In the genomic region with DNA sequence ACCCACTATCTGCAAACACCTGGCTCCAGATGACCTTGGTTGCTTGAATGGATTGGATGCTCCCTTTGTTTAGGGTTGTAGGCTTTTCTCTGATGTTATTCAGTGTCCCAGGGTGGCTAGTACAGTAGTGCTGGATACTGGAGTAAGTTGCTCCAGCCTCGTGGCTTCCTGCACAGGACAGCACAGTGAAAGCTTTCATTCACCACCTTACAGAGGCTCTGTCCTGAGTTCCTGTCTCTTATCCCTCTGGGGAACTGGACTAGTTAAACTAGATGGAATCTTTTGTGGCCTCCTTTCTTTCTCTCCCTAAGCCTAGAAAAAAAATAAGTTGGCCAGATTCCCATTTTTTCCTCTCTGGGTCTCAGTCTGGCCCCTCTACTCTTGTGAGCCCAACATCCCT, we compare ENCODE assay signal across 34 cellular contexts.
"Had no signal": no experiment of that assay in that cellular context is flagged by ENCODE, and none has a peak within 500 bp of the region (broad histone marks: within the 10 kb centered on the region; RNA-seq: fewer than 3 reads in every experiment).

No MANE protein-coding gene starts in this region.

- H3K4me3 Mint-ChIP-seq: activated B cell treated with CpG ODN at 0.5 μM for 24 hours; activated CD4-positive, alpha-beta memory T cell treated with anti-CD3 and anti-CD28 coated beads for 36 hours; activated CD4-positive, alpha-beta T cell treated with anti-CD3 and anti-CD28 coated beads, Interleukin-2, amount 10 ng/mL, durations not matched to agents 24 days and 14 days; activated CD8-positive, alpha-beta memory T cell treated with anti-CD3 and anti-CD28 coated beads, Interleukin-2, amount 10 ng/mL, durations not matched to agents 7 days and 5 days; activated CD8-positive, alpha-beta T cell treated with anti-CD3 and anti-CD28 coated beads, Interleukin-2, amount 10 ng/mL, durations not matched to agents 7 days and 5 days; activated naive CD8-positive, alpha-beta T cell; activated T-helper 17 cell treated with anti-CD3 and anti-CD28 coated beads, Interleukin-2, amount 50 U/mL, for 72 hours; dendritic cell treated with granulocyte-macrophage colony-stimulating factor and Interleukin-4, amounts not matched to agents 40 ng/mL and 50 ng/mL, for 4 days; T-helper 17 cell; T-helper 2 cell treated with Interferon-gamma antibody and Interleukin-4, amounts not matched to agents 5 μg/mL and 100 μg/mL, for 36 hours had no signal

- H3K9me3 Mint-ChIP-seq: activated B cell treated with CpG ODN at 0.5 μM for 24 hours; activated CD4-positive, alpha-beta memory T cell treated with anti-CD3 and anti-CD28 coated beads for 36 hours; activated CD4-positive, alpha-beta T cell treated with anti-CD3 and anti-CD28 coated beads, Interleukin-2, amount 10 ng/mL, durations not matched to agents 24 days and 14 days; activated T-helper 17 cell treated with anti-CD3 and anti-CD28 coated beads, Interleukin-2, amount 50 U/mL, for 72 hours; dendritic cell treated with granulocyte-macrophage colony-stimulating factor and Interleukin-4, amounts not matched to agents 40 ng/mL and 50 ng/mL, for 4 days; T-helper 2 cell treated with Interferon-gamma antibody and Interleukin-4, amounts not matched to agents 5 μg/mL and 100 μg/mL, for 36 hours had no signal

- H3K36me3 ChIP-seq: cardiac muscle cell, gastrocnemius medialis had no signal

- H3K27ac ChIP-seq: body of pancreas, cardiac muscle cell, coronary artery, dorsolateral prefrontal cortex, esophagus muscularis mucosa, foreskin keratinocyte, gastrocnemius medialis, heart left ventricle, WERI-Rb-1 had no signal

- H3K27me3 ChIP-seq: body of pancreas, cardiac muscle cell, dorsolateral prefrontal cortex, esophagus muscularis mucosa, foreskin keratinocyte, gastrocnemius medialis, heart left ventricle had no signal

- ATAC-seq: activated CD4-positive, CD25-positive, alpha-beta regulatory T cell treated with anti-CD3 and anti-CD28 coated beads, Interleukin-2, amount 50 U/mL, for 24 hours; activated CD8-positive, alpha-beta memory T cell treated with anti-CD3 and anti-CD28 coated beads, Interleukin-2, amount 10 ng/mL, durations not matched to agents 7 days and 5 days; activated CD8-positive, alpha-beta T cell treated with anti-CD3 and anti-CD28 coated beads, Interleukin-2, amount 10 ng/mL, durations not matched to agents 7 days and 5 days; activated T-helper 17 cell treated with anti-CD3 and anti-CD28 coated beads, Interleukin-2, amount 50 U/mL, for 72 hours; body of pancreas; foreskin keratinocyte; gastrocnemius medialis; heart left ventricle; T-helper 17 cell had no signal

- H3K27me3 Mint-ChIP-seq: activated B cell treated with CpG ODN at 0.5 μM for 24 hours; activated CD4-positive, alpha-beta memory T cell treated with anti-CD3 and anti-CD28 coated beads for 36 hours; activated CD4-positive, alpha-beta T cell treated with anti-CD3 and anti-CD28 coated beads, Interleukin-2, amount 10 ng/mL, durations not matched to agents 24 days and 14 days; activated CD8-positive, alpha-beta memory T cell treated with anti-CD3 and anti-CD28 coated beads, Interleukin-2, amount 10 ng/mL, durations not matched to agents 7 days and 5 days; activated naive CD8-positive, alpha-beta T cell; activated T-helper 17 cell treated with anti-CD3 and anti-CD28 coated beads, Interleukin-2, amount 50 U/mL, for 72 hours; dendritic cell treated with granulocyte-macrophage colony-stimulating factor and Interleukin-4, amounts not matched to agents 40 ng/mL and 50 ng/mL, for 4 days; T-helper 17 cell had no signal

- H3K9me3 ChIP-seq: body of pancreas, esophagus muscularis mucosa, gastrocnemius medialis, heart left ventricle had no signal

- H3K27ac Mint-ChIP-seq: activated B cell treated with CpG ODN at 0.5 μM for 24 hours; activated CD4-positive, alpha-beta memory T cell treated with anti-CD3 and anti-CD28 coated beads for 36 hours; activated CD4-positive, alpha-beta T cell treated with anti-CD3 and anti-CD28 coated beads, Interleukin-2, amount 10 ng/mL, durations not matched to agents 24 days and 14 days; activated CD8-positive, alpha-beta memory T cell treated with anti-CD3 and anti-CD28 coated beads, Interleukin-2, amount 10 ng/mL, durations not matched to agents 7 days and 5 days; activated CD8-positive, alpha-beta T cell treated with anti-CD3 and anti-CD28 coated beads, Interleukin-2, amount 10 ng/mL, durations not matched to agents 7 days and 5 days; activated naive CD8-positive, alpha-beta T cell; activated T-helper 17 cell treated with anti-CD3 and anti-CD28 coated beads, Interleukin-2, amount 50 U/mL, for 72 hours; dendritic cell treated with granulocyte-macrophage colony-stimulating factor and Interleukin-4, amounts not matched to agents 40 ng/mL and 50 ng/mL, for 4 days; T-helper 2 cell treated with Interferon-gamma antibody and Interleukin-4, amounts not matched to agents 5 μg/mL and 100 μg/mL, for 36 hours had no signal

- H3K4me3 ChIP-seq: body of pancreas, cardiac muscle cell, coronary artery, dorsolateral prefrontal cortex, esophagus muscularis mucosa, gastrocnemius medialis, heart left ventricle had no signal

- H3K4me1 ChIP-seq: body of pancreas, esophagus muscularis mucosa, foreskin keratinocyte, gastrocnemius medialis, heart left ventricle had no signal

- H3K4me1 Mint-ChIP-seq: activated B cell treated with CpG ODN at 0.5 μM for 24 hours; activated CD4-positive, alpha-beta T cell treated with anti-CD3 and anti-CD28 coated beads, Interleukin-2, amount 10 ng/mL, durations not matched to agents 24 days and 14 days; activated CD8-positive, alpha-beta memory T cell treated with anti-CD3 and anti-CD28 coated beads, Interleukin-2, amount 10 ng/mL, durations not matched to agents 7 days and 5 days; activated T-helper 17 cell treated with anti-CD3 and anti-CD28 coated beads, Interleukin-2, amount 50 U/mL, for 72 hours had no signal

- DNase-seq: activated B cell treated with CpG ODN at 0.5 μM for 24 hours; activated CD4-positive, alpha-beta memory T cell treated with anti-CD3 and anti-CD28 coated beads for 36 hours; activated CD4-positive, alpha-beta T cell treated with anti-CD3 and anti-CD28 coated beads, Interleukin-2, amount 10 ng/mL, durations not matched to agents 24 days and 14 days; activated CD8-positive, alpha-beta memory T cell treated with anti-CD3 and anti-CD28 coated beads, Interleukin-2, amount 10 ng/mL, durations not matched to agents 7 days and 5 days; activated CD8-positive, alpha-beta memory T cell treated with anti-CD3 and anti-CD28 coated beads, Interleukin-2, amount 50 U/mL, for 4 hours; activated CD8-positive, alpha-beta T cell treated with anti-CD3 and anti-CD28 coated beads, Interleukin-2, amount 10 ng/mL, durations not matched to agents 7 days and 5 days; activated effector memory CD4-positive, alpha-beta T cell treated with Interleukin-2 at 50 U/mL for 16 hours; activated gamma-delta T cell treated with Interleukin-2 at 50 U/mL for 16 hours; activated naive CD4-positive, alpha-beta T cell treated with anti-CD3 and anti-CD28 coated beads, Interleukin-2, amount 50 U/mL, for 16 hours; activated naive CD4-positive, alpha-beta T cell treated with Interleukin-2 at 50 U/mL for 16 hours; activated T-cell treated with anti-CD3 and anti-CD28 coated beads, Interleukin-2, amount 50 U/mL, for 1 hour; amniotic stem cell; anterior cingulate cortex; body of pancreas; central memory CD4-positive, alpha-beta T cell; dorsolateral prefrontal cortex; effector memory CD4-positive, alpha-beta T cell; erythroblast; foreskin keratinocyte; gastrocnemius medialis; glutamatergic neuron; heart left ventricle; T-helper 1 cell; T-helper 17 cell; T1000; WERI-Rb-1 had no signal
